Comparison of ENCODE assay signal across 8 cellular contexts in the genomic region with DNA sequence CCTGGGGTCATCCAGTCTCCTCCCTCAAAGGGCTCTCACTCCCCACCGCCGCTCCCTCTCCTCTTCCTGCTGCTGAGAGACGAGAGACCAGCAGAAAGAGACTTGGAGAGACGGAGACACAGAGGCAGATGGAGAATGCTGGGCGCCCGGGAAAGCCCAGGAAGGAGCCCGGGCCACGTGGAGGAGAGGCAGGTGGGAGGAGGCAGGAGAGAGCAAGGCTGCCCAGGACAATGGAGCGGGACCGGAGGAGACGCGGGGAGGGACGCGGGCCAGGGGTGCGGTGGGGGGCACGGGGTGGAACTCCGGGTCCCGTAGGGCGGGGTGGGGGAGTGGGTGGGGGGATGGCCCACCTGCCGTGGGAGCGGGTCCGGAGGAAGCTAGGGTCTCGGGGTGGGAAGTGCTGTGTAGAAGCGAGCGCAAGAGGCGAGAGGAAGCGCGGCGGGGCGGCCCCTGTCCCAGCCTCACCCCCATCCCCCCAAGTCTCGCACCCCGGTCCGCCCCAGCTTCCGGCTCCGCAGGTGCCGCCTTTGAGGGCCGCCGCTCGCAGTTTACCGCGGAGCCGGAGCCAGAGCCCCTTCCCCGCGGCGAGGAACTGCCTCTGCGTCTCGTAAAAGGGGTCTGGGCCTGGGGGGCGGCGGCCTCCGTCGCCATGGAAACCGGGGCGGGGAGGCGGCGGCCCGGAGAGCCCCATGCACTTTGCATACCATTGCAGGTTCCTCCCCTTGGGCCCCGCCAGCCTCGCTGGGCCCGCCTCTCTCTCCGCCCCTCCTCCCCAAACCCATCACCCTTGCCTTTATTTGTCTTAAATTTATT. TPM values are rescaled to one million over a fixed set of nuclear protein-coding genes. Genes with fewer than 3 reads are reported as not detected.
DNase-seq lines count a peak whose midpoint lies in the region; ATAC-seq and TF ChIP-seq lines count a peak whose summit lies in the region.

No MANE protein-coding gene starts in this region.

- no peaks in the 10 kb centered on the region for H4K20me1 ChIP-seq in SU-DHL-6 (ENCODE audit: low read depth, low read length)

- H3K36me3 ChIP-seq in SU-DHL-6 (ENCODE audit: low read length) (no peaks in the 10 kb centered on the region), ascending aorta (no peaks in the 10 kb centered on the region)

- TF ChIP-seq CTCF in SU-DHL-6 (IDR thresholded peaks at IDR 0.05; ENCODE audit: insufficient read depth, low read length, poor library complexity, severe bottlenecking) (no peak), ascending aorta (IDR thresholded peaks at IDR 0.05) (no peak)

- no peaks in the 10 kb centered on the region for H3F3A ChIP-seq in SU-DHL-6 (ENCODE audit: insufficient read depth)

- intact Hi-C loops in Right ventricle myocardium inferior (cut with DNase I) = no loop called here
- intact Hi-C loops in cardiac septum (cut with DNase I) = no loop called here
- intact Hi-C loops in ascending aorta (cut with DNase I) = no loop called here

- ATAC-seq in Right ventricle myocardium inferior = peak; percentile 48
- no peak for ATAC-seq in GM21576 (IDR thresholded peaks at IDR 0.05; ENCODE audit: unreplicated experiment)

- peak overlapping the region; percentile 34 for H3K4me3 ChIP-seq in SU-DHL-6 (ENCODE audit: insufficient read depth, low read length, poor library complexity, severe bottlenecking)
- peak overlapping the region; percentile 48 to 66 for H3K4me3 ChIP-seq in ascending aorta

- no peaks in the 10 kb centered on the region for H3K79me2 ChIP-seq in SU-DHL-6 (ENCODE audit: insufficient read depth, low read length)

- no peak for DNase-seq in Right ventricle myocardium inferior (ENCODE audit: missing footprints)
- DNase-seq in cardiac septum (ENCODE audit: low spot score) = no peak
- no peak for DNase-seq in ascending aorta (ENCODE audit: low spot score in 2 of 2)
- peak; percentile 91 for DNase-seq in iPS-NIHi11 (ENCODE audit: low spot score)
- DNase-seq in stimulated activated CD4-positive, alpha-beta T cell treated with anti-CD3 and anti-CD28 coated beads, Interleukin-4, amount 100 ng/mL, for 1 hour = peak; percentile 70
- no peak for DNase-seq in GF-D8 (lab: John Stamatoyannopoulos, UW)

- no peak overlapping the region for H3K9ac ChIP-seq in SU-DHL-6 (ENCODE audit: low read length)

- H2AFZ ChIP-seq in SU-DHL-6 (ENCODE audit: low read depth, low read length, severe bottlenecking) = no peak overlapping the region

- peak overlapping the region; percentile 53 for H3K4me2 ChIP-seq in SU-DHL-6 (ENCODE audit: low read depth, low read length, poor library complexity, severe bottlenecking)

- H3K27me3 ChIP-seq in SU-DHL-6 (ENCODE audit: low read length) = no peaks in the 10 kb centered on the region
- no peaks in the 10 kb centered on the region for H3K27me3 ChIP-seq in ascending aorta

- peaks cover 0 to 7% of the 10 kb centered on the region in 2 donors for H3K4me1 ChIP-seq in ascending aorta

- H3K27ac ChIP-seq in SU-DHL-6 (ENCODE audit: low read depth, low read length) (no peak overlapping the region), ascending aorta (no peak overlapping the region)

- no peaks in the 10 kb centered on the region for H3K9me3 ChIP-seq in SU-DHL-6 (ENCODE audit: insufficient read depth, low read length)
- H3K9me3 ChIP-seq in ascending aorta = no peaks in the 10 kb centered on the region

- no peaks in the 10 kb centered on the region for H3K9me2 ChIP-seq in SU-DHL-6 (replicated peaks; ENCODE audit: insufficient read depth, low read length)

RNA-seq across cellular contexts. Expression of a gene that starts 11.7 kb away (rescaled TPM):
- total RNA-seq in Right ventricle myocardium inferior (7.3 TPM), cardiac septum (26.1 TPM), ascending aorta (42.7 TPM)

RNA-seq across cellular contexts. Expression of a gene that starts 44.9 kb away (rescaled TPM):
- 2.8 TPM for total RNA-seq in Right ventricle myocardium inferior
- 1.3 TPM for total RNA-seq in cardiac septum
- 1.5 TPM for total RNA-seq in ascending aorta

Comparison
In these comparisons a context has a peak if more than half of its experiments do, and no peak if none do; other contexts are left out.
1. DNase-seq: peak in iPS-NIHi11 (single experiment) and stimulated activated CD4-positive, alpha-beta T cell treated with anti-CD3 and anti-CD28 coated beads, Interleukin-4, amount 100 ng/mL, for 1 hour (single experiment); none in Right ventricle myocardium inferior (single experiment), cardiac septum (single experiment), ascending aorta (0 of 2) and GF-D8 (single experiment).